19 cellular contexts compared by ENCODE assay signal in genomic region chr3:23475446-23475845, GRCh38.
"Had no signal": no experiment of that assay in that cellular context is flagged by ENCODE, and none has a peak within 500 bp of the region (broad histone marks: within the 10 kb centered on the region; RNA-seq: fewer than 3 reads in every experiment).

No MANE protein-coding gene starts in this region.

- H3K27me3 ChIP-seq: MG63 had no signal

- H3K4me3 ChIP-seq: MG63 had no signal

- H3K9me3 ChIP-seq: MG63, SK-N-SH had no signal

- ATAC-seq: Panc1 had no signal

- H3K36me3 ChIP-seq: MG63 had no signal

- DNase-seq: KBM-7, MG63, NCI-H1092, NCI-H1105 treated with DMSO at 0.1 percent for 48 hours, NCI-H1417 treated with DMSO at 0.1 percent for 48 hours, NCI-H146, NCI-H1694 treated with DMSO at 0.1 percent for 48 hours, NCI-H1930, NCI-H2081, NCI-H2107, NCI-H2227 treated with DMSO at 0.1 percent for 48 hours, NCI-H524, NCI-H526 treated with DMSO at 0.1 percent for 48 hours, NCI-H748 treated with DMSO at 0.1 percent for 48 hours, SHP77, SK-N-SH, SW 1271 had no signal

- H3K27ac ChIP-seq: RWPE1 had no signal
